ENCODE assay signal across 10 cellular contexts in genomic region chr7:102284399-102284798, GRCh38. TPM values are rescaled to one million over a fixed set of nuclear protein-coding genes. Genes with fewer than 3 reads are reported as not detected.
DNase-seq lines count a peak whose midpoint lies in the region; ATAC-seq and TF ChIP-seq lines count a peak whose summit lies in the region.
"Had no signal": no experiment of that assay in that cellular context is flagged by ENCODE, and none has a peak within 500 bp of the region (broad histone marks: within the 10 kb centered on the region; RNA-seq: fewer than 3 reads in every experiment).

No MANE protein-coding gene starts in this region.

- no peaks in the 10 kb centered on the region for H3K9me2 ChIP-seq in Karpas-422 (replicated peaks; ENCODE audit: insufficient read depth, low read length)

- H3K27ac ChIP-seq in CD8-positive, alpha-beta T cell (ENCODE audit: low read depth, low read length) = no peak overlapping the region
- peak overlapping the region; percentile 96 for H3K27ac ChIP-seq in Karpas-422 (ENCODE audit: low read length)
- H3K27ac ChIP-seq: SK-N-MC had no signal

- no peak for TF ChIP-seq POLR2A in erythroblast (IDR thresholded peaks at IDR 0.05; ENCODE audit: low read length)

- H3K9me3 ChIP-seq in CD8-positive, alpha-beta T cell (ENCODE audit: low read length) = no peaks in the 10 kb centered on the region
- no peaks in the 10 kb centered on the region for H3K9me3 ChIP-seq in Karpas-422 (ENCODE audit: low read length)

- peak overlapping the region; percentile 96 for H3K4me2 ChIP-seq in Karpas-422 (ENCODE audit: low read depth, low read length, poor library complexity, severe bottlenecking)

- no peaks in the 10 kb centered on the region for H3K36me3 ChIP-seq in CD8-positive, alpha-beta T cell (ENCODE audit: insufficient read depth, low read length)
- no peaks in the 10 kb centered on the region for H3K36me3 ChIP-seq in Karpas-422 (ENCODE audit: insufficient read depth, low read length)

- peak in 2 of 7 experiments; percentile 27 to 29 for DNase-seq in CD8-positive, alpha-beta T cell
- peak; percentile 63 for DNase-seq in Karpas-422
- peak; percentile 35 to 43 for DNase-seq in activated T-cell treated with anti-CD3 and anti-CD28 coated beads, Interleukin-2, amount 50 U/mL, for 48 hours
- DNase-seq in NCI-H1694 (lab: John Stamatoyannopoulos, UW) = no peak
- DNase-seq in RPMI8226 = no peak
- no peak for DNase-seq in erythroblast (lab: John Stamatoyannopoulos, UW)
- DNase-seq: GOT3 had no signal

- H4K20me1 ChIP-seq in Karpas-422 (ENCODE audit: insufficient read depth, low read depth, low read length) = no peaks in the 10 kb centered on the region

- H3K36me3 Mint-ChIP-seq in CD8-positive, alpha-beta T cell = no peaks in the 10 kb centered on the region
- no peaks in the 10 kb centered on the region for H3K36me3 Mint-ChIP-seq in nephron (ENCODE audit: low read depth)

- H3K4me3 ChIP-seq in CD8-positive, alpha-beta T cell (ENCODE audit: low read depth, low read length) = no peak overlapping the region
- H3K4me3 ChIP-seq in Karpas-422 (ENCODE audit: low read length) = peak overlapping the region; percentile 89
- H3K4me3 ChIP-seq: SK-N-MC had no signal

- TF ChIP-seq CTCF in CD8-positive, alpha-beta T cell (IDR thresholded peaks at IDR 0.05) = no peak
- no peak for TF ChIP-seq CTCF in nephron (IDR thresholded peaks at IDR 0.05; ENCODE audit: unreplicated experiment in 3 of 3)

- peak overlapping the region; percentile 99 for H3K9ac ChIP-seq in Karpas-422 (ENCODE audit: low read length)

- peak overlapping the region; percentile 80 for H3K4me3 Mint-ChIP-seq in CD8-positive, alpha-beta T cell
- H3K4me3 Mint-ChIP-seq in nephron = peak overlapping the region; percentile 81 to 89 (median 88)

- H3K4me1 ChIP-seq in CD8-positive, alpha-beta T cell (ENCODE audit: insufficient read depth, low read length) = peaks cover 29% of the 10 kb centered on the region
- H3K4me1 ChIP-seq in Karpas-422 (ENCODE audit: low read length) = peaks cover 68% of the 10 kb centered on the region

- no peaks in the 10 kb centered on the region for H3K9me3 Mint-ChIP-seq in CD8-positive, alpha-beta T cell
- no peaks in the 10 kb centered on the region for H3K9me3 Mint-ChIP-seq in nephron

- ATAC-seq in CD8-positive, alpha-beta T cell = no peak
- ATAC-seq in HG02642 (IDR thresholded peaks at IDR 0.05; ENCODE audit: poor library complexity, unreplicated experiment) = no peak

- CTCF ChIA-PET in CD8-positive, alpha-beta T cell (lab: Charles Lee) = interaction anchor here (0.5 to 1.7 kb wide), 4 partner anchors 12 to 128 kb away, joined by 3 to 5 read pairs (median 4); no protein-coding TSS in a partner anchor

- POLR2A ChIA-PET in CD8-positive, alpha-beta T cell (lab: Charles Lee) = no interaction called here

- H3K27ac Mint-ChIP-seq in CD8-positive, alpha-beta T cell = no peak overlapping the region
- H3K27ac Mint-ChIP-seq in nephron = no peak overlapping the region

- H3K27me3 ChIP-seq in CD8-positive, alpha-beta T cell (ENCODE audit: insufficient read depth, low read length) = no peaks in the 10 kb centered on the region
- no peaks in the 10 kb centered on the region for H3K27me3 ChIP-seq in Karpas-422 (ENCODE audit: low read length)

- H3K79me2 ChIP-seq in Karpas-422 (ENCODE audit: low read length) = peaks cover 9% of the 10 kb centered on the region; the same call in 1 of the 2 replicates

- intact Hi-C loops in CD8-positive, alpha-beta T cell (cut with DNase I, micrococcal nuclease) = loop anchor here in 1 of 2 experiments (10.0 kb wide), 1 partner anchor 180 kb away; the partner anchor contains the start of genes ALKBH4 and LRWD1

- H2AFZ ChIP-seq in Karpas-422 (ENCODE audit: low read length) = no peak overlapping the region

- peaks cover 26% of the 10 kb centered on the region for H3K4me1 Mint-ChIP-seq in CD8-positive, alpha-beta T cell (ENCODE audit: low read depth)
- H3K4me1 Mint-ChIP-seq in nephron = peaks cover 22% of the 10 kb centered on the region

- no peaks in the 10 kb centered on the region for H3K27me3 Mint-ChIP-seq in CD8-positive, alpha-beta T cell (ENCODE audit: low read depth)
- peaks cover 1% of the 10 kb centered on the region for H3K27me3 Mint-ChIP-seq in nephron (ENCODE audit: low read depth)

RNA-seq across cellular contexts. Expression of gene SH2B2, which starts 2.3 kb away (rescaled TPM):
- total RNA-seq in CD8-positive, alpha-beta T cell = 1 to 10 TPM in 1 of 2 experiments, under 1 TPM in 1; 0.72 to 1.8 TPM
- 22.4 and 39.2 TPM in 2 replicates for total RNA-seq in Karpas-422 (2014; rRNA removed; shearing (Covaris generic); ENCODE audit: low replicate concordance)

Comparison
In these comparisons a context has a peak if more than half of its experiments do, and no peak if none do; other contexts are left out.
1. DNase-seq: peak in Karpas-422 (single experiment) and activated T-cell treated with anti-CD3 and anti-CD28 coated beads, Interleukin-2, amount 50 U/mL, for 48 hours (2 of 2); none in NCI-H1694 (single experiment), RPMI8226 (single experiment) and erythroblast (0 of 2).